Comparison of ENCODE assay signal across 10 cellular contexts in genomic region chr10:100988166-100988565, GRCh38. TPM values are rescaled to one million over a fixed set of nuclear protein-coding genes. Genes with fewer than 3 reads are reported as not detected.
DNase-seq lines count a peak whose midpoint lies in the region; ATAC-seq and TF ChIP-seq lines count a peak whose summit lies in the region.
"Had no signal": no experiment of that assay in that cellular context is flagged by ENCODE, and none has a peak within 500 bp of the region (broad histone marks: within the 10 kb centered on the region; RNA-seq: fewer than 3 reads in every experiment).

No MANE protein-coding gene starts in this region.

- WGBS in esophagus squamous epithelium, 2 donors, result 58 to 66% methylated on average over 2 to 4 of the region's 10 CpGs

- no peak overlapping the region for H3K27ac Mint-ChIP-seq in progenitor cell of endocrine pancreas

- H3K27ac ChIP-seq in esophagus squamous epithelium (peak overlapping the region in 1 of 4 donors; percentile 89), foreskin keratinocyte (no peak overlapping the region)

- H3K4me1 ChIP-seq in ES-I3 (ENCODE audit: insufficient read depth, low read length), result peaks cover 5% of the 10 kb centered on the region; the same call in 1 of the 2 replicates
- peaks cover 22 to 47% (median 22%) of the 10 kb centered on the region in 3 donors for H3K4me1 ChIP-seq in esophagus squamous epithelium
- H3K4me1 ChIP-seq in foreskin keratinocyte, result peaks cover 4% of the 10 kb centered on the region

- H3K9me3 ChIP-seq in ES-I3 (ENCODE audit: control insufficient read depth, insufficient read depth, low read length) (no peaks in the 10 kb centered on the region), esophagus squamous epithelium (no peaks in the 10 kb centered on the region)

- H3K27me3 ChIP-seq in esophagus squamous epithelium (no peaks in the 10 kb centered on the region), foreskin keratinocyte (no peaks in the 10 kb centered on the region)

- DNase-seq in RKO (ENCODE audit: low spot score) (peak; percentile 13), esophagus squamous epithelium (lab: John Stamatoyannopoulos, UW) (no peak), progenitor cell of endocrine pancreas (ENCODE audit: low spot score, unreplicated experiment) (no peak), kidney tubule cell (ENCODE audit: low spot score) (no peak), GM03348 (ENCODE audit: low spot score) (no peak), foreskin keratinocyte (no peak)
- DNase-seq: amygdala; stimulated activated CD4-positive, alpha-beta T cell treated with anti-CD3 and anti-CD28 coated beads, Interleukin-4, amount 100 ng/mL, for 4 hours had no signal

- peaks cover 10% of the 10 kb centered on the region for H3K36me3 Mint-ChIP-seq in progenitor cell of endocrine pancreas (ENCODE audit: insufficient read depth)

- peaks cover 15% of the 10 kb centered on the region for H3K4me1 Mint-ChIP-seq in progenitor cell of endocrine pancreas (ENCODE audit: low read depth)

- intact Hi-C loops in esophagus squamous epithelium (cut with DNase I), result no loop called here

- peak overlapping the region; percentile 96 for H3K4me3 Mint-ChIP-seq in progenitor cell of endocrine pancreas (ENCODE audit: low read depth)

- ATAC-seq in HG02884 (IDR thresholded peaks at IDR 0.05; ENCODE audit: unreplicated experiment) (no peak), foreskin keratinocyte (no peak)

- H3K4me3 ChIP-seq in esophagus squamous epithelium, result peak overlapping the region; percentile 78 to 90 (median 86)

- TF ChIP-seq POLR2A in esophagus squamous epithelium (IDR thresholded peaks at IDR 0.05), result no peak

- H3K9me3 Mint-ChIP-seq in progenitor cell of endocrine pancreas (ENCODE audit: low read depth), result no peaks in the 10 kb centered on the region

- no peaks in the 10 kb centered on the region for H3K27me3 Mint-ChIP-seq in progenitor cell of endocrine pancreas

- TF ChIP-seq CTCF in esophagus squamous epithelium (IDR thresholded peaks at IDR 0.05) (no peak), progenitor cell of endocrine pancreas (IDR thresholded peaks at IDR 0.05; ENCODE audit: unreplicated experiment) (no peak), foreskin keratinocyte (conservative IDR thresholded peaks at IDR 0.05) (no peak)

- peak overlapping the region; percentile 100 for H3K9ac ChIP-seq in ES-I3 (ENCODE audit: low read depth, low read length)

- peaks cover 20% of the 10 kb centered on the region for H3K36me3 ChIP-seq in ES-I3 (ENCODE audit: insufficient read depth, low read length)
- peaks cover 18 to 73% (median 24%) of the 10 kb centered on the region in 3 donors for H3K36me3 ChIP-seq in esophagus squamous epithelium

RNA-seq across cellular contexts. Expression of gene TWNK, which starts 0.8 kb away (rescaled TPM):
- total RNA-seq in esophagus squamous epithelium, result 10 to 100 TPM in 1 of 4 donors, 1 to 10 TPM in 3; 5.0 to 13.9 (median 6.5) TPM
- total RNA-seq in progenitor cell of endocrine pancreas, result 12.8 and 13.3 TPM in 2 replicates
- total RNA-seq in foreskin keratinocyte, result 15.8 and 17.2 TPM in 2 replicates
- polyA plus RNA-seq in foreskin keratinocyte, result 11.6 and 13.8 TPM in 2 replicates

RNA-seq across cellular contexts. Expression of gene MRPL43, which starts 0.9 kb away (rescaled TPM):
- total RNA-seq in esophagus squamous epithelium, result 10 to 100 TPM; 52.7 to 71.9 (median 60.7) TPM
- 70.7 and 72.4 TPM in 2 replicates for total RNA-seq in progenitor cell of endocrine pancreas
- total RNA-seq in foreskin keratinocyte, result 81.4 and 88.5 TPM in 2 replicates
- polyA plus RNA-seq in foreskin keratinocyte, result 107 and 114 TPM in 2 replicates

RNA-seq across cellular contexts. Expression of gene LZTS2, which starts 11.4 kb away (rescaled TPM):
- total RNA-seq in esophagus squamous epithelium (10 to 100 TPM; 26.7 to 55.2 (median 41.4) TPM), progenitor cell of endocrine pancreas (81.1 and 83.2 TPM in 2 replicates), foreskin keratinocyte (38.0 and 39.8 TPM in 2 replicates)
- polyA plus RNA-seq in foreskin keratinocyte, result 30.5 and 30.9 TPM in 2 replicates

RNA-seq across cellular contexts. Expression of gene SEMA4G, which starts 18.9 kb away (rescaled TPM):
- total RNA-seq in esophagus squamous epithelium (1 to 10 TPM in 3 of 4 donors, under 1 TPM in 1; 0.44 to 4.1 (median 1.3) TPM), progenitor cell of endocrine pancreas (57.1 and 62.3 TPM in 2 replicates), foreskin keratinocyte (0.99 and 1.1 TPM in 2 replicates)
- 0.96 and 1.1 TPM in 2 replicates for polyA plus RNA-seq in foreskin keratinocyte

RNA-seq across cellular contexts. Expression of gene PDZD7, which starts 42.8 kb away (rescaled TPM):
- under 1 TPM in 3 of 4 donors, not detected in 1; 0.19 to 0.29 (median 0.26) TPM for total RNA-seq in esophagus squamous epithelium
- 0.29 and 0.84 TPM in 2 replicates for total RNA-seq in progenitor cell of endocrine pancreas
- total RNA-seq in foreskin keratinocyte, result 0.85 TPM in 2 replicates
- polyA plus RNA-seq in foreskin keratinocyte, result 0.61 and 0.82 TPM in 2 replicates
